Comparison of ENCODE assay signal across 11 cellular contexts in genomic region chr19:45074744-45075143, GRCh38. TPM values are rescaled to one million over a fixed set of nuclear protein-coding genes. Genes with fewer than 3 reads are reported as not detected.
DNase-seq lines count a peak whose midpoint lies in the region; ATAC-seq, FAIRE-seq and TF ChIP-seq lines count a peak whose summit lies in the region.
"Had no signal": no experiment of that assay in that cellular context is flagged by ENCODE, and none has a peak within 500 bp of the region (broad histone marks: within the 10 kb centered on the region; RNA-seq: fewer than 3 reads in every experiment).

No MANE protein-coding gene starts in this region.

- H2AFZ ChIP-seq in ACC112 (ENCODE audit: low read length, unreplicated experiment) (no peak overlapping the region), GM12878 (ENCODE audit: control insufficient read depth, low read depth, low read length) (no peak overlapping the region)

- DNase-seq in HFFc6 = no peak
- DNase-seq in GM12878 (ENCODE audit: low read depth, low spot score) = no peak
- no peak for DNase-seq in mesothelial cell of epicardium (ENCODE audit: low spot score in 2 of 2, unreplicated experiment in 2 of 2)
- no peak for DNase-seq in Kasumi-1 (lab: John Stamatoyannopoulos, UW)
- no peak for DNase-seq in caudate nucleus (lab: John Stamatoyannopoulos, UW)

- H3K9me3 Mint-ChIP-seq in HFFc6 (no peaks in the 10 kb centered on the region), mesothelial cell of epicardium (no peaks in the 10 kb centered on the region)

- peak overlapping the region; percentile 33; the same call in 1 of the 2 replicates for H3K4me3 ChIP-seq in ACC112 (ENCODE audit: low read depth, low read length)
- peak overlapping the region; percentile 84 for H3K4me3 ChIP-seq in GM12878
- H3K4me3 ChIP-seq: cardiac muscle cell had no signal

- BruUV-seq in GM12878 (replicated peaks; lab: Mats Ljungman, UMichigan) = no TSS peak

- H3K9ac ChIP-seq in GM12878 (ENCODE audit: control insufficient read depth, insufficient read depth, low read length) = peak overlapping the region; percentile 82

- no peak for FAIRE-seq in GM12878 (lab: Jason Lieb, UNC)

- POLR2A ChIA-PET in GM12878 (lab: Charles Lee) = interaction anchor here (0.8 to 2.5 kb wide), 12 partner anchors 8 to 183 kb away, joined by 3 to 12 read pairs (median 4); partner anchors contain the start of genes CLASRP, CLPTM1 and PPP1R37

- TF ChIP-seq CTCF in HFFc6 (IDR thresholded peaks at IDR 0.05) (no peak), GM12878 (IDR thresholded peaks at IDR 0.05 in 2 of 3, conservative IDR thresholded peaks at IDR 0.05 in 1 of 3; ENCODE audit: control insufficient read depth in 2 of 3, extremely low read depth in 1 of 3, insufficient read depth in 1 of 3, low read depth in 3 of 3, low read length in 3 of 3) (no peak), mesothelial cell of epicardium (IDR thresholded peaks at IDR 0.05; ENCODE audit: unreplicated experiment) (no peak)

- H3K4me1 ChIP-seq in ACC112 (ENCODE audit: control insufficient read depth, insufficient read depth, low read length, unreplicated experiment) = peaks cover 5% of the 10 kb centered on the region
- H3K4me1 ChIP-seq in GM12878 (ENCODE audit: control insufficient read depth, insufficient read depth, low read length) = peaks cover 21% of the 10 kb centered on the region

- H3K36me3 ChIP-seq in ACC112 (ENCODE audit: insufficient read depth, low read length) (no peaks in the 10 kb centered on the region), GM12878 (ENCODE audit: control insufficient read depth in 2 of 2, insufficient read depth in 2 of 2, low read length in 1 of 2) (peaks cover 7 to 22% of the 10 kb centered on the region in 2 experiments; a peak in 3 of 4 replicates)

- H3K79me2 ChIP-seq in ACC112 (ENCODE audit: control insufficient read depth, insufficient read depth, low read length, unreplicated experiment) (peaks cover 5% of the 10 kb centered on the region), GM12878 (ENCODE audit: control insufficient read depth, insufficient read depth, low read length) (peaks cover 50% of the 10 kb centered on the region)

- ATAC-seq in GM12878 (no peak), HG03135 (IDR thresholded peaks at IDR 0.05; ENCODE audit: unreplicated experiment) (no peak), HG03159 (IDR thresholded peaks at IDR 0.05; ENCODE audit: unreplicated experiment) (no peak)

- H4K20me1 ChIP-seq in GM12878 (ENCODE audit: control insufficient read depth, insufficient read depth) = no peaks in the 10 kb centered on the region; the same call in 1 of the 2 replicates

- in situ Hi-C loops in GM12878 (cut with MboI) = no loop called here

- TF ChIP-seq POLR2A in GM12878 (IDR thresholded peaks at IDR 0.05; ENCODE audit: low read depth, low read length) = no peak

- H3K27me3 ChIP-seq in ACC112 (ENCODE audit: insufficient read depth, low read length) = no peaks in the 10 kb centered on the region
- no peaks in the 10 kb centered on the region for H3K27me3 ChIP-seq in GM12878 (replicated peaks in 1 of 2; ENCODE audit: control insufficient read depth in 2 of 2, insufficient read depth in 2 of 2, low read length in 1 of 2)
- H3K27me3 ChIP-seq: cardiac muscle cell had no signal

- 53% methylated on average over 7 of the region's 7 CpGs for WGBS in GM12878 (ENCODE audit: insufficient coverage, insufficient replicate concordance, low lambda C conversion rate, missing lambda C conversion rate)

- H3K27me3 Mint-ChIP-seq in HFFc6 (ENCODE audit: insufficient read depth) (peaks cover 7% of the 10 kb centered on the region), mesothelial cell of epicardium (ENCODE audit: low read depth) (peaks cover 22% of the 10 kb centered on the region)

- TF ChIP-seq RAD21 in GM12878 (IDR thresholded peaks at IDR 0.05; ENCODE audit: insufficient read depth, low read depth, low read length) = no peak

- CTCF ChIA-PET in GM12878 (lab: Yijun Ruan, JAX) = interaction anchor here (0.8 to 2.4 kb wide), 12 partner anchors 15 to 1270 kb away, joined by 3 to 14 read pairs (median 4); partner anchors contain the start of genes BLOC1S3 and TRAPPC6A

- H3K27ac ChIP-seq in ACC112 (ENCODE audit: low read depth, low read length) = no peak overlapping the region
- peak overlapping the region; percentile 87 for H3K27ac ChIP-seq in GM12878 (ENCODE audit: control insufficient read depth, insufficient read depth)
- H3K27ac ChIP-seq in caudate nucleus (ENCODE audit: low read depth, low read length) = no peak overlapping the region
- H3K27ac ChIP-seq: cardiac muscle cell had no signal

- H3K36me3 Mint-ChIP-seq in HFFc6 (ENCODE audit: low read depth) = peaks cover 4% of the 10 kb centered on the region
- H3K36me3 Mint-ChIP-seq in mesothelial cell of epicardium = peaks cover 2% of the 10 kb centered on the region

- SMC1A ChIA-PET in GM12878 (lab: Charles Lee; ENCODE audit: uncharacterized antibody, unreplicated experiment) = interaction anchor here (1.0 to 2.0 kb wide), 6 partner anchors 15 to 104 kb away, joined by 3 to 7 read pairs (median 4); partner anchors contain the start of genes BLOC1S3 and TRAPPC6A

- TF ChIP-seq EP300 in GM12878 (IDR thresholded peaks at IDR 0.05; ENCODE audit: borderline replicate concordance in 1 of 2, control insufficient read depth in 1 of 2, low read depth in 2 of 2, low read length in 2 of 2) = no peak

- no peaks in the 10 kb centered on the region for H3K9me3 ChIP-seq in GM12878 (replicated peaks; ENCODE audit: control insufficient read depth, insufficient read depth, low read length)

- peak overlapping the region; percentile 92 for H3K4me2 ChIP-seq in GM12878 (ENCODE audit: control insufficient read depth, insufficient read depth)

- 0 out of 2 replicates have a peak overlapping the region, but pooled peaks have one; percentile 79 for H3K4me3 Mint-ChIP-seq in HFFc6
- H3K4me3 Mint-ChIP-seq in mesothelial cell of epicardium = peak overlapping the region; percentile 14

- RAD21 ChIA-PET in GM12878 (lab: Charles Lee; ENCODE audit: unreplicated experiment) = interaction anchor here (0.6 to 2.0 kb wide), 10 partner anchors 9 to 103 kb away, joined by 3 to 7 read pairs (median 4); partner anchors contain the start of genes BLOC1S3 and TRAPPC6A

- H3K4me1 Mint-ChIP-seq in HFFc6 (ENCODE audit: low read depth) = 0 out of 2 replicates have a peak, but pooled peaks cover 16% of the 10 kb centered on the region
- H3K4me1 Mint-ChIP-seq in mesothelial cell of epicardium = peaks cover 10% of the 10 kb centered on the region

- intact Hi-C loops in GM12878 (cut with micrococcal nuclease; ENCODE audit: unreplicated experiment) = loop anchor here (5.0 to 10.0 kb wide), 3 partner anchors 63 to 400 kb away; partner anchors contain the start of genes BLOC1S3 and TRAPPC6A

- H3K27ac Mint-ChIP-seq in HFFc6 = no peak overlapping the region
- H3K27ac Mint-ChIP-seq in mesothelial cell of epicardium = no peak overlapping the region

RNA-seq across cellular contexts. Expression of gene ZNF296, which starts 1.5 kb away (rescaled TPM):
- under 1 TPM; 0.57 to 0.87 (median 0.65) TPM for total RNA-seq in HFFc6 (2021; fragmentation: NEBNext Ultra II Directional; extraction: Animal tissue kit (Norgen Biotek cat#: 25700))
- total RNA-seq in GM12878 (2013; cell fraction: nucleolus; rRNA removed) = 5.5 and 7.7 TPM in 2 replicates
- 2.0 and 3.5 TPM in 2 replicates for total RNA-seq in GM12878 (2014; rRNA removed)
- 0.83 and 0.98 TPM in 2 replicates for total RNA-seq in GM12878 (2014; rRNA removed; fragmentation: Illumina TruSeq; extraction: Trizol)
- total RNA-seq in GM12878 (2021) = 21.3 and 23.5 TPM in 2 replicates
- 3.8 TPM for polyA plus RNA-seq in GM12878 (2011; ENCODE audit: low read depth)
- polyA plus RNA-seq in GM12878 (2011; rRNA removed) = 0.24 and 0.92 TPM in 2 replicates
- polyA plus RNA-seq in GM12878 (2011; cell fraction: cytosol; rRNA removed) = 2.8 and 2.9 TPM in 2 replicates
- polyA plus RNA-seq in GM12878 (2011; cell fraction: nucleus; rRNA removed) = 8.0 and 12.0 TPM in 2 replicates
- polyA plus RNA-seq in GM12878 (2012) = 12.1 and 14.3 TPM in 2 replicates
- polyA plus RNA-seq in GM12878 (2014; fragmentation: Illumina TruSeq; extraction: Trizol) = 0.53 TPM in 1 of 2 replicates, not detected in the other
- under 1 TPM in 1 of 2 experiments, not detected in 1; 0.44 TPM for polyA plus RNA-seq in GM12878 (2014; fragmentation: Nextera tagmentation; extraction: Ambion mirVana)
- polyA plus RNA-seq in GM12878 (2014; rRNA removed) = 7.5 and 11.8 TPM in 2 replicates
- 10 to 100 TPM; 21.9 to 23.6 TPM for polyA plus RNA-seq in GM12878 (2016; fragmentation: Nextera tagmentation; extraction: Ambion mirVana)
- polyA minus RNA-seq in GM12878 (2011; rRNA and poly(A)+ RNA removed) = 0.66 and 4.7 TPM in 2 replicates
- 7.4 and 9.8 TPM in 2 replicates for polyA minus RNA-seq in GM12878 (2011; cell fraction: cytosol; rRNA and poly(A)+ RNA removed)
- 3.3 and 9.2 TPM in 2 replicates for polyA minus RNA-seq in GM12878 (2011; cell fraction: nucleus; rRNA and poly(A)+ RNA removed)
- 0.99 to 1.1 TPM (median 1.1 TPM) in 3 replicates for total RNA-seq in mesothelial cell of epicardium
- total RNA-seq: Daoy, M059J had no signal

RNA-seq across cellular contexts. Expression of gene GEMIN7, which starts 4.3 kb away (rescaled TPM):
- total RNA-seq in HFFc6 (2021; fragmentation: NEBNext Ultra II Directional; extraction: Animal tissue kit (Norgen Biotek cat#: 25700)) = 10 to 100 TPM; 34.3 to 43.4 (median 39.0) TPM
- 29.8 and 32.3 TPM in 2 replicates for total RNA-seq in GM12878 (2013; cell fraction: nucleolus; rRNA removed)
- total RNA-seq in GM12878 (2014; rRNA removed) (36.9 and 44.8 TPM in 2 replicates), GM12878 (2014; rRNA removed; fragmentation: Illumina TruSeq; extraction: Trizol) (25.2 and 26.5 TPM in 2 replicates), GM12878 (2021) (42.4 and 45.0 TPM in 2 replicates), mesothelial cell of epicardium (24.2 to 27.5 TPM (median 24.4 TPM) in 3 replicates)
- polyA plus RNA-seq in GM12878 (2011; ENCODE audit: low read depth) = 50.7 TPM
- polyA plus RNA-seq in GM12878 (2011; rRNA removed) (27.5 and 43.3 TPM in 2 replicates), GM12878 (2014; fragmentation: Illumina TruSeq; extraction: Trizol) (11.7 and 21.1 TPM in 2 replicates), GM12878 (2014; fragmentation: Nextera tagmentation; extraction: Ambion mirVana) (10 to 100 TPM; 51.6 to 55.3 TPM), GM12878 (2014; rRNA removed) (43.9 and 48.5 TPM in 2 replicates), GM12878 (2016; fragmentation: Nextera tagmentation; extraction: Ambion mirVana) (10 to 100 TPM; 75.5 to 76.7 TPM)
- polyA plus RNA-seq in GM12878 (2011; cell fraction: cytosol; rRNA removed) = 75.3 and 80.0 TPM in 2 replicates
- polyA plus RNA-seq in GM12878 (2011; cell fraction: nucleus; rRNA removed) = 104 and 138 TPM in 2 replicates
- polyA plus RNA-seq in GM12878 (2012) = 42.3 and 52.6 TPM in 2 replicates
- 12.9 and 37.6 TPM in 2 replicates for polyA minus RNA-seq in GM12878 (2011; rRNA and poly(A)+ RNA removed)
- 13.3 and 22.1 TPM in 2 replicates for polyA minus RNA-seq in GM12878 (2011; cell fraction: cytosol; rRNA and poly(A)+ RNA removed)
- polyA minus RNA-seq in GM12878 (2011; cell fraction: nucleus; rRNA and poly(A)+ RNA removed) = 12.8 and 21.5 TPM in 2 replicates

RNA-seq across cellular contexts. Expression of gene PPP1R37, which starts 18.2 kb away (rescaled TPM):
- 10 to 100 TPM; 20.4 to 27.4 (median 21.6) TPM for total RNA-seq in HFFc6 (2021; fragmentation: NEBNext Ultra II Directional; extraction: Animal tissue kit (Norgen Biotek cat#: 25700))
- total RNA-seq in GM12878 (2013; cell fraction: nucleolus; rRNA removed) = 40.0 and 40.4 TPM in 2 replicates
- total RNA-seq in GM12878 (2014; rRNA removed) (18.3 and 21.3 TPM in 2 replicates), GM12878 (2014; rRNA removed; fragmentation: Illumina TruSeq; extraction: Trizol) (4.0 and 5.1 TPM in 2 replicates), GM12878 (2021) (15.8 and 20.9 TPM in 2 replicates), mesothelial cell of epicardium (36.2 to 40.7 TPM (median 38.9 TPM) in 3 replicates)
- polyA plus RNA-seq in GM12878 (2011; ENCODE audit: low read depth) = 2.2 TPM
- polyA plus RNA-seq in GM12878 (2011; rRNA removed) (5.5 and 9.5 TPM in 2 replicates), GM12878 (2014; fragmentation: Illumina TruSeq; extraction: Trizol) (0.63 and 1.9 TPM in 2 replicates), GM12878 (2014; fragmentation: Nextera tagmentation; extraction: Ambion mirVana) (under 1 TPM in 1 of 2 experiments, not detected in 1; 0.09 TPM), GM12878 (2014; rRNA removed) (17.5 and 20.7 TPM in 2 replicates), GM12878 (2016; fragmentation: Nextera tagmentation; extraction: Ambion mirVana) (1 to 10 TPM; 2.2 to 4.1 TPM)
- polyA plus RNA-seq in GM12878 (2011; cell fraction: cytosol; rRNA removed) = 10.6 and 16.8 TPM in 2 replicates
- 80.7 and 84.7 TPM in 2 replicates for polyA plus RNA-seq in GM12878 (2011; cell fraction: nucleus; rRNA removed)
- 9.0 and 17.0 TPM in 2 replicates for polyA plus RNA-seq in GM12878 (2012)
- polyA minus RNA-seq in GM12878 (2011; rRNA and poly(A)+ RNA removed) = 5.9 and 11.1 TPM in 2 replicates
- 4.5 and 8.8 TPM in 2 replicates for polyA minus RNA-seq in GM12878 (2011; cell fraction: cytosol; rRNA and poly(A)+ RNA removed)
- 12.8 and 20.3 TPM in 2 replicates for polyA minus RNA-seq in GM12878 (2011; cell fraction: nucleus; rRNA and poly(A)+ RNA removed)

RNA-seq across cellular contexts. Expression of gene CLASRP, which starts 35.9 kb away (rescaled TPM):
- total RNA-seq in HFFc6 (2021; fragmentation: NEBNext Ultra II Directional; extraction: Animal tissue kit (Norgen Biotek cat#: 25700)) = 10 to 100 TPM; 29.9 to 42.9 (median 37.3) TPM
- total RNA-seq in GM12878 (2013; cell fraction: nucleolus; rRNA removed) = 116 and 141 TPM in 2 replicates
- 28.5 and 28.9 TPM in 2 replicates for total RNA-seq in GM12878 (2014; rRNA removed)
- total RNA-seq in GM12878 (2014; rRNA removed; fragmentation: Illumina TruSeq; extraction: Trizol) = 31.9 and 33.6 TPM in 2 replicates
- total RNA-seq in GM12878 (2021) = 66.7 and 75.8 TPM in 2 replicates
- polyA plus RNA-seq in GM12878 (2011; ENCODE audit: low read depth) = 32.0 TPM
- polyA plus RNA-seq in GM12878 (2011; rRNA removed) = 24.6 and 40.4 TPM in 2 replicates
- 19.2 and 19.5 TPM in 2 replicates for polyA plus RNA-seq in GM12878 (2011; cell fraction: cytosol; rRNA removed)
- 208 and 258 TPM in 2 replicates for polyA plus RNA-seq in GM12878 (2011; cell fraction: nucleus; rRNA removed)
- 58.3 and 93.7 TPM in 2 replicates for polyA plus RNA-seq in GM12878 (2012)
- 20.2 and 37.2 TPM in 2 replicates for polyA plus RNA-seq in GM12878 (2014; fragmentation: Illumina TruSeq; extraction: Trizol)
- polyA plus RNA-seq in GM12878 (2014; fragmentation: Nextera tagmentation; extraction: Ambion mirVana) = 1 to 10 TPM in 1 of 2 experiments, under 1 TPM in 1; 0.68 to 2.3 TPM
- 62.5 and 80.2 TPM in 2 replicates for polyA plus RNA-seq in GM12878 (2014; rRNA removed)
- polyA plus RNA-seq in GM12878 (2016; fragmentation: Nextera tagmentation; extraction: Ambion mirVana) = 10 to 100 TPM; 18.5 to 23.6 TPM
- 23.8 and 26.4 TPM in 2 replicates for polyA minus RNA-seq in GM12878 (2011; rRNA and poly(A)+ RNA removed)
- polyA minus RNA-seq in GM12878 (2011; cell fraction: cytosol; rRNA and poly(A)+ RNA removed) = 7.9 and 9.6 TPM in 2 replicates
- polyA minus RNA-seq in GM12878 (2011; cell fraction: nucleus; rRNA and poly(A)+ RNA removed) = 20.9 and 53.9 TPM in 2 replicates
- total RNA-seq in mesothelial cell of epicardium = 132 to 133 TPM (median 133 TPM) in 3 replicates
